In genomic region chr19:17281391-17282304, GRCh38 we compare ENCODE assay signal across 7 cellular contexts. TPM values are rescaled to one million over a fixed set of nuclear protein-coding genes. Genes with fewer than 3 reads are reported as not detected.
DNase-seq lines count a peak whose midpoint lies in the region; TF ChIP-seq lines count a peak whose summit lies in the region.

Gene ANKLE1 (plus strand): TSS chr19:17281901. CDS start chr19:17281921, 20 bp downstream.

- peak within 1 kb of the TSS; percentile 55 for H2AFZ ChIP-seq in fibroblast of lung (ENCODE audit: low read length)

- H3K4me1 Mint-ChIP-seq in osteocyte (ENCODE audit: unreplicated experiment), result peaks cover 3% of the 10 kb centered on the region

- peaks cover 4% of the 10 kb centered on the region for H3K36me3 Mint-ChIP-seq in osteocyte (ENCODE audit: unreplicated experiment)

- H3K27ac Mint-ChIP-seq in osteocyte (ENCODE audit: unreplicated experiment), result no peak within 1 kb of the TSS

- peak within 1 kb of the TSS; percentile 65 for H3K4me3 Mint-ChIP-seq in osteocyte (ENCODE audit: unreplicated experiment)

- H3K9me3 ChIP-seq in fibroblast of lung (ENCODE audit: control insufficient read depth, insufficient read depth, low read depth, low read length), result no peaks in the 10 kb centered on the region

- TF ChIP-seq CTCF in GM13977 (IDR thresholded peaks at IDR 0.05; ENCODE audit: extremely low read depth, insufficient read depth, missing control alignments) (no peak), fibroblast of lung (conservative IDR thresholded peaks at IDR 0.05 in 1 of 2, IDR thresholded peaks at IDR 0.05 in 1 of 2; ENCODE audit: low read depth in 1 of 2, low read length in 2 of 2) (no peak), osteocyte (IDR thresholded peaks at IDR 0.05) (no peak)

- H3K36me3 ChIP-seq in fibroblast of lung (ENCODE audit: control insufficient read depth, insufficient read depth, low read length), result peaks cover 6% of the 10 kb centered on the region

- no peaks in the 10 kb centered on the region for H4K20me1 ChIP-seq in fibroblast of lung (ENCODE audit: control insufficient read depth, extremely low read depth, insufficient read depth, low read length)

- H3K4me1 ChIP-seq in fibroblast of lung (ENCODE audit: control insufficient read depth, extremely low read depth, insufficient read depth, low read length), result no peaks in the 10 kb centered on the region

- H3K9ac ChIP-seq in fibroblast of lung (ENCODE audit: insufficient read depth, low read length), result peak within 1 kb of the TSS; percentile 20

- no peaks in the 10 kb centered on the region for H3K79me2 ChIP-seq in fibroblast of lung (ENCODE audit: control insufficient read depth, insufficient read depth, low read length)

- peak within 1 kb of the TSS; percentile 75 for H3K4me2 ChIP-seq in fibroblast of lung (ENCODE audit: extremely low read depth, insufficient read depth, low read length)

- in situ Hi-C loops in GM13977 (cut with MboI; ENCODE audit: low pct_unique_long_range_greater_than_20kb, low sequenced_read_pairs, unreplicated experiment), result no loop called here

- peak; percentile 84 for DNase-seq in GM13977 (ENCODE audit: low spot score)
- no peak for DNase-seq in Jurkat, Clone E6-1 (ENCODE audit: low read depth, low spot score)
- DNase-seq in activated CD4-positive, alpha-beta T cell treated with anti-CD3 and anti-CD28 coated beads, Interleukin-2, amount 50 U/mL, for 48 hours, result peak; percentile 67 to 71
- DNase-seq in fibroblast of lung (ENCODE audit: low read depth in 2 of 2), result no peak
- no peak for DNase-seq in osteocyte (ENCODE audit: extremely low spot score, unreplicated experiment)
- DNase-seq in globus pallidus (ENCODE audit: low spot score), result no peak
- no peak for DNase-seq in NCI-H2171 treated with DMSO at 0.1 percent for 48 hours (lab: John Stamatoyannopoulos, UW)

- H3K27me3 ChIP-seq in fibroblast of lung (ENCODE audit: control insufficient read depth, insufficient read depth, low read length), result no peaks in the 10 kb centered on the region

- H3K27me3 Mint-ChIP-seq in osteocyte (ENCODE audit: unreplicated experiment), result no peaks in the 10 kb centered on the region

- peak within 1 kb of the TSS; percentile 60 for H3K4me3 ChIP-seq in Jurkat, Clone E6-1 (ENCODE audit: low read length)
- H3K4me3 ChIP-seq in fibroblast of lung (replicated peaks in 1 of 4; ENCODE audit: control extremely low read depth in 1 of 4, insufficient read depth in 1 of 4, low read depth in 3 of 4, low read length in 4 of 4), result peak within 1 kb of the TSS; percentile 11 to 48 (median 21)

- no peaks in the 10 kb centered on the region for H3K9me3 Mint-ChIP-seq in osteocyte (ENCODE audit: unreplicated experiment)

- no peak within 1 kb of the TSS for H3K27ac ChIP-seq in fibroblast of lung (ENCODE audit: insufficient read depth, low read length)

RNA-seq across cellular contexts. Expression of gene ANKLE1, which starts in this region (rescaled TPM):
- polyA plus RNA-seq in Jurkat, Clone E6-1 (2012; ENCODE audit: insufficient read depth, insufficient read length), result 7.3 TPM
- total RNA-seq in fibroblast of lung (0.17 and 0.26 TPM in 2 replicates), osteocyte (0.99 and 1.5 TPM in 2 replicates)
- 0.08 and 0.29 TPM in 2 replicates for polyA plus RNA-seq in fibroblast of lung
- 0.08 and 0.50 TPM in 2 replicates for polyA plus RNA-seq in fibroblast of lung (2012)
- polyA minus RNA-seq in fibroblast of lung (ENCODE audit: low replicate concordance), result 1.1 TPM in 1 of 2 replicates, not detected in the other

Comparison
In these comparisons a context has a peak if more than half of its experiments do, and no peak if none do; other contexts are left out.
1. DNase-seq: peak in GM13977 (single experiment) and activated CD4-positive, alpha-beta T cell treated with anti-CD3 and anti-CD28 coated beads, Interleukin-2, amount 50 U/mL, for 48 hours (2 of 2); none in Jurkat, Clone E6-1 (single experiment), fibroblast of lung (0 of 2), osteocyte (single experiment), globus pallidus (single experiment) and NCI-H2171 treated with DMSO at 0.1 percent for 48 hours (single experiment).